ENCODE assay signal across 8 cellular contexts in the genomic region with DNA sequence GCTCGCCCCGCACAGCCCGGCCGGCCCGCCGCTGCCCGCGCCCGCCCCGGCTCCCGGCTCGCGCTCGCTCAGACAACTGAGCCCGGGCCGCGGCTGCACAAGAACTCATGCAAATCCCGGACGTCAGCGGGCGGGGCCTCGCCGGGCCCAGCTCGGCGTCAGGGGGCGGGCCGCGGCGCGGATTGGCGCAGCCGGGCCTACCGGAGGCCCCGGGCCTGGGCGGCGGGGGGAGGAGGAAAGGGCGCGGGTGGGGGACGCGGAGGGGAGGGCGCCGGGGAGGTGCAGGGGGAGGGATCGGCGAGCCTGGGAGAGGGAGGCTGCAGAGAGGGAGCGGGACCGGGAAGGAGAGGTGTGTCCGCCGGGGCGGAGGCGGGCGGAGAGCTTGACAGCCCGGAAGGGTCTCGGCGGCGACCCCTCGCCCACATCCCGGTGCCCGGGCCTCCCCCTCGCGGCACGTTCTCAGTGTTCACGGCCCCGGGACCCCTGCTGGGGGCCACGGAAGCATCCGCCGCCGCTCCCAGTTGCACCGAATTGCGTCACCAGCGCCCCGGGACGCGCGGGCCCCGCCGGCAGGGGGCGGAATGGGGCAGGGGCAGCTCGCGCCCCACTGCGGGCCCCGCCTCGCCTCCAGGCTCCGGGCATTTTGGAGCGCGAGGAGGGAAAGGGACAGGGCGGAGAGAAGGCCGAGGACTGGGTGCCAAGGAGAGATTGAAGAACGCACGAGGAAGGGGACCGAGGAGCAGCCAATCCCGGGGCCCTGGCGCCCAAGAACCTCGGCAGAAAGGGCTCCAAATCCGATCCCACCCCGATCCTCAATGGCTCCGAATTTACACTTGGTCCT. TPM values are rescaled to one million over a fixed set of nuclear protein-coding genes. Genes with fewer than 3 reads are reported as not detected.
DNase-seq lines count a peak whose midpoint lies in the region; ATAC-seq and TF ChIP-seq lines count a peak whose summit lies in the region.

A gene (minus strand): TSS at position 78 of the 841 bp plus-strand sequence. CDS start 189 bp downstream, outside the sequence.

- peak within 1 kb of the TSS; percentile 86 for H3K27ac Mint-ChIP-seq in activated CD4-positive, alpha-beta memory T cell treated with anti-CD3 and anti-CD28 coated beads, Interleukin-2, amount 10 ng/mL, durations not matched to agents 7 days and 5 days

- peak; percentile 48 for DNase-seq in BJ (ENCODE audit: low read depth)
- peak; percentile 95 for DNase-seq in HK-2 (ENCODE audit: unreplicated experiment)
- peak; percentile 96 for DNase-seq in NCI-H82 (lab: John Stamatoyannopoulos, UW)
- peak; percentile 94 for DNase-seq in activated CD4-positive, alpha-beta memory T cell treated with anti-CD3 and anti-CD28 coated beads, Interleukin-2, amount 10 ng/mL, durations not matched to agents 7 days and 5 days
- DNase-seq in ecto neural progenitor cell (ENCODE audit: low spot score), result peak; percentile 98
- peak; percentile 94 for DNase-seq in lung (ENCODE audit: low spot score)
- DNase-seq in stimulated activated CD4-positive, alpha-beta T cell treated with anti-CD3 and anti-CD28 coated beads, TNF-alpha, amount 100 ng/mL, for 24 hours (ENCODE audit: low read depth in 3 of 3), result peak; percentile 81 to 90 (median 84)

- WGBS in lung, 2 donors, result 0 to 1% methylated on average over 48 to 95 of the region's 96 CpGs

- H3K27me3 Mint-ChIP-seq in activated CD4-positive, alpha-beta memory T cell treated with anti-CD3 and anti-CD28 coated beads, Interleukin-2, amount 10 ng/mL, durations not matched to agents 7 days and 5 days, result peaks cover 31% of the 10 kb centered on the region

- POLR2A ChIA-PET in BJ (lab: Charles Lee), result interaction anchor here (0.6 to 1.6 kb wide), 3 partner anchors 16 to 46 kb away, joined by 3 to 9 read pairs (median 5); a partner anchor contains a TSS
- POLR2A ChIA-PET in activated CD4-positive, alpha-beta memory T cell treated with anti-CD3 and anti-CD28 coated beads, Interleukin-2, amount 10 ng/mL, durations not matched to agents 7 days and 5 days (lab: Charles Lee), result interaction anchor here (0.6 to 5.1 kb wide), 24 partner anchors 11 to 926 kb away, joined by 3 to 58 read pairs (median 4); a partner anchor contains a TSS

- peaks cover 12% of the 10 kb centered on the region for H3K36me3 ChIP-seq in BJ (ENCODE audit: control insufficient read depth, insufficient read depth, low read length)
- peaks cover 0 to 12% of the 10 kb centered on the region in 2 donors for H3K36me3 ChIP-seq in lung (ENCODE audit: control insufficient read depth in 2 of 2, insufficient read depth in 2 of 2, low read length in 2 of 2)

- H3K4me3 Mint-ChIP-seq in activated CD4-positive, alpha-beta memory T cell treated with anti-CD3 and anti-CD28 coated beads, Interleukin-2, amount 10 ng/mL, durations not matched to agents 7 days and 5 days, result peak within 1 kb of the TSS; percentile 87

- H3K27me3 ChIP-seq in BJ (ENCODE audit: control insufficient read depth, insufficient read depth, low read length) (peaks cover 25% of the 10 kb centered on the region), lung (ENCODE audit: control insufficient read depth, insufficient read depth) (no peaks in the 10 kb centered on the region)

- ATAC-seq in GM19328 (IDR thresholded peaks at IDR 0.05; ENCODE audit: unreplicated experiment) (peak; percentile 59), lung (ENCODE audit: insufficient read depth, low FRiP score) (peak; percentile 68)

- H3K27ac ChIP-seq in lung (ENCODE audit: low read depth in 1 of 2, low read length in 1 of 2), result peak within 1 kb of the TSS; percentile 88 to 96

- H3K36me3 Mint-ChIP-seq in activated CD4-positive, alpha-beta memory T cell treated with anti-CD3 and anti-CD28 coated beads, Interleukin-2, amount 10 ng/mL, durations not matched to agents 7 days and 5 days (ENCODE audit: low read depth), result peaks cover 27% of the 10 kb centered on the region

- H3K9me3 ChIP-seq in lung (ENCODE audit: control insufficient read depth in 2 of 2, insufficient read depth in 1 of 2, low read length in 1 of 2), result peaks cover 0 to 4% of the 10 kb centered on the region in 2 donors

- H3K4me1 ChIP-seq in lung (ENCODE audit: control insufficient read depth in 2 of 2, insufficient read depth in 2 of 2, low read length in 2 of 2), result peaks cover 4 to 41% of the 10 kb centered on the region in 2 donors

- no peaks in the 10 kb centered on the region for H3K9me3 Mint-ChIP-seq in activated CD4-positive, alpha-beta memory T cell treated with anti-CD3 and anti-CD28 coated beads, Interleukin-2, amount 10 ng/mL, durations not matched to agents 7 days and 5 days

- peak; percentile 53 for TF ChIP-seq CTCF in BJ (IDR thresholded peaks at IDR 0.05; ENCODE audit: insufficient read depth, low read depth, low read length)
- TF ChIP-seq CTCF in lung (IDR thresholded peaks at IDR 0.05; ENCODE audit: control extremely low read depth, extremely low read depth), result peak; percentile 7

- H3K4me3 ChIP-seq in BJ (ENCODE audit: low read depth, low read length) (peak within 1 kb of the TSS; percentile 65), lung (peak within 1 kb of the TSS; percentile 73)

- peaks cover 43% of the 10 kb centered on the region for H3K4me1 Mint-ChIP-seq in activated CD4-positive, alpha-beta memory T cell treated with anti-CD3 and anti-CD28 coated beads, Interleukin-2, amount 10 ng/mL, durations not matched to agents 7 days and 5 days

- CTCF ChIA-PET in BJ (lab: Yijun Ruan, JAX), result interaction anchor here (0.6 to 5.6 kb wide), 32 partner anchors 8 to 1541 kb away, joined by 3 to 26 read pairs (median 3); a partner anchor contains a TSS
- CTCF ChIA-PET in activated CD4-positive, alpha-beta memory T cell treated with anti-CD3 and anti-CD28 coated beads, Interleukin-2, amount 10 ng/mL, durations not matched to agents 7 days and 5 days (lab: Charles Lee), result interaction anchor here (0.6 to 3.3 kb wide), 20 partner anchors 10 to 154 kb away, joined by 3 to 23 read pairs (median 5); a partner anchor contains a TSS

RNA-seq across cellular contexts. Expression of the gene that starts here (rescaled TPM):
- polyA plus RNA-seq in BJ (2011; rRNA removed) (8.0 and 10.4 TPM in 2 replicates), lung (10 to 100 TPM; 12.8 to 16.7 TPM)
- polyA minus RNA-seq in BJ (2011; rRNA and poly(A)+ RNA removed), result 6.5 and 9.8 TPM in 2 replicates
- total RNA-seq in activated CD4-positive, alpha-beta memory T cell treated with anti-CD3 and anti-CD28 coated beads, Interleukin-2, amount 10 ng/mL, durations not matched to agents 7 days and 5 days, result 10 to 100 TPM; 34.4 to 36.5 TPM
- 10 to 100 TPM; 18.2 to 32.0 TPM for total RNA-seq in lung

Comparison
In these comparisons a context has a peak if more than half of its experiments do, and no peak if none do; other contexts are left out.
1. Peak in every context shown above with its lines: DNase-seq, ATAC-seq, H3K4me3 ChIP-seq and H3K27ac ChIP-seq.
2. DNase-seq: peak in every context shown above with its lines; median percentile 98 in ecto neural progenitor cell; 96 in NCI-H82; 95 in HK-2; 94 in activated CD4-positive, alpha-beta memory T cell treated with anti-CD3 and anti-CD28 coated beads, Interleukin-2, amount 10 ng/mL, durations not matched to agents 7 days and 5 days; 94 in lung; 84 in stimulated activated CD4-positive, alpha-beta T cell treated with anti-CD3 and anti-CD28 coated beads, TNF-alpha, amount 100 ng/mL, for 24 hours; 48 in BJ.